20 cellular contexts compared by ENCODE assay signal in genomic region chr11:131464024-131464423, GRCh38.
DNase-seq lines count a peak whose midpoint lies in the region; ATAC-seq and TF ChIP-seq lines count a peak whose summit lies in the region.
"Had no signal": no experiment of that assay in that cellular context is flagged by ENCODE, and none has a peak within 500 bp of the region (broad histone marks: within the 10 kb centered on the region; RNA-seq: fewer than 3 reads in every experiment).

No MANE protein-coding gene starts in this region.

- no peak for ATAC-seq in stimulated activated effector memory CD8-positive, alpha-beta T cell treated with anti-CD3 and anti-CD28 coated beads, Interleukin-12 subunit alpha, Interleukin-12 subunit beta, amount 100 ng/mL, for 72 hours
- ATAC-seq in HG02973 (IDR thresholded peaks at IDR 0.05; ENCODE audit: unreplicated experiment) = no peak
- no peak for ATAC-seq in HG03354 (IDR thresholded peaks at IDR 0.05; ENCODE audit: poor library complexity, severe bottlenecking, unreplicated experiment)
- ATAC-seq: PC-3 had no signal

- peak overlapping the region; percentile 14 for H3K4me3 Mint-ChIP-seq in endodermal cell
- no peak overlapping the region for H3K4me3 Mint-ChIP-seq in stimulated activated effector memory CD8-positive, alpha-beta T cell treated with anti-CD3 and anti-CD28 coated beads, Interleukin-12 subunit alpha, Interleukin-12 subunit beta, amount 100 ng/mL, for 72 hours
- H3K4me3 Mint-ChIP-seq: CD4-positive, CD25-positive, alpha-beta regulatory T cell; GM23338 had no signal

- no peak overlapping the region for H4K8ac ChIP-seq in mesendoderm (ENCODE audit: low read depth, low read length)

- H4K5ac ChIP-seq in mesendoderm (ENCODE audit: low read length) = no peak overlapping the region

- H2BK15ac ChIP-seq in mesendoderm (replicated peaks; ENCODE audit: low read depth) = peak overlapping the region; percentile 20

- H3K79me1 ChIP-seq in mesendoderm (ENCODE audit: low read length) = no peaks in the 10 kb centered on the region

- no peaks in the 10 kb centered on the region for H3K9me3 ChIP-seq in endodermal cell (ENCODE audit: control insufficient read depth, low read length)

- no peaks in the 10 kb centered on the region for H3K27me3 ChIP-seq in endodermal cell (ENCODE audit: control insufficient read depth, insufficient read depth, low read length, poor library complexity, severe bottlenecking)
- H3K27me3 ChIP-seq in mesendoderm (ENCODE audit: insufficient read depth, low read length, poor library complexity) = no peaks in the 10 kb centered on the region

- H3K79me2 ChIP-seq in mesendoderm (ENCODE audit: control insufficient read depth, insufficient read depth, low read length) = no peaks in the 10 kb centered on the region

- H3K36me3 ChIP-seq in endodermal cell (ENCODE audit: control insufficient read depth, insufficient read depth, low read length) (no peaks in the 10 kb centered on the region), mesendoderm (ENCODE audit: control insufficient read depth, insufficient read depth, low read length) (no peaks in the 10 kb centered on the region)

- H3K9ac ChIP-seq in endodermal cell (ENCODE audit: extremely low read depth, low read length, poor library complexity, severe bottlenecking) (no peak overlapping the region), mesendoderm (ENCODE audit: low read length) (peak overlapping the region; percentile 32)

- no peaks in the 10 kb centered on the region for H3K9me3 Mint-ChIP-seq in endodermal cell
- H3K9me3 Mint-ChIP-seq in stimulated activated effector memory CD8-positive, alpha-beta T cell treated with anti-CD3 and anti-CD28 coated beads, Interleukin-12 subunit alpha, Interleukin-12 subunit beta, amount 100 ng/mL, for 72 hours = peaks cover 5% of the 10 kb centered on the region
- H3K9me3 Mint-ChIP-seq: GM23338 had no signal

- H3K4me1 Mint-ChIP-seq in endodermal cell = peaks cover 44% of the 10 kb centered on the region
- no peaks in the 10 kb centered on the region for H3K4me1 Mint-ChIP-seq in stimulated activated effector memory CD8-positive, alpha-beta T cell treated with anti-CD3 and anti-CD28 coated beads, Interleukin-12 subunit alpha, Interleukin-12 subunit beta, amount 100 ng/mL, for 72 hours
- H3K4me1 Mint-ChIP-seq: CD4-positive, CD25-positive, alpha-beta regulatory T cell had no signal

- H3K4me3 ChIP-seq in endodermal cell (ENCODE audit: low read length) (no peak overlapping the region), mesendoderm (ENCODE audit: low read length) (no peak overlapping the region)
- H3K4me3 ChIP-seq: GM23338 had no signal

- H3K4ac ChIP-seq in mesendoderm (ENCODE audit: low read depth, low read length) = peak overlapping the region; percentile 63

- no peak overlapping the region for H2AK5ac ChIP-seq in mesendoderm (ENCODE audit: low read length)

- H3K36me3 Mint-ChIP-seq in endodermal cell (ENCODE audit: low read depth) = no peaks in the 10 kb centered on the region
- no peaks in the 10 kb centered on the region for H3K36me3 Mint-ChIP-seq in stimulated activated effector memory CD8-positive, alpha-beta T cell treated with anti-CD3 and anti-CD28 coated beads, Interleukin-12 subunit alpha, Interleukin-12 subunit beta, amount 100 ng/mL, for 72 hours
- H3K36me3 Mint-ChIP-seq: CD4-positive, CD25-positive, alpha-beta regulatory T cell had no signal

- H3K4me2 ChIP-seq in mesendoderm (ENCODE audit: low read length) = no peak overlapping the region
- H3K4me2 ChIP-seq: GM23338 had no signal

- H2BK5ac ChIP-seq in mesendoderm (ENCODE audit: low read length) = peak overlapping the region; percentile 88

- H3K18ac ChIP-seq in mesendoderm (ENCODE audit: low read length) = peak overlapping the region; percentile 71

- peak overlapping the region; percentile 75 for H3K56ac ChIP-seq in mesendoderm (ENCODE audit: low read length)

- H3K23ac ChIP-seq in mesendoderm (ENCODE audit: low read length) = no peak overlapping the region

- peak overlapping the region; percentile 74 for H3K27ac Mint-ChIP-seq in endodermal cell
- peak overlapping the region; percentile 10 for H3K27ac Mint-ChIP-seq in stimulated activated effector memory CD8-positive, alpha-beta T cell treated with anti-CD3 and anti-CD28 coated beads, Interleukin-12 subunit alpha, Interleukin-12 subunit beta, amount 100 ng/mL, for 72 hours
- H3K27ac Mint-ChIP-seq: GM23338 had no signal

- H3K4me1 ChIP-seq in endodermal cell (ENCODE audit: control insufficient read depth, insufficient read depth, low read length) = peaks cover 4% of the 10 kb centered on the region
- peaks cover 22% of the 10 kb centered on the region for H3K4me1 ChIP-seq in mesendoderm (ENCODE audit: control insufficient read depth, low read depth, low read length)

- DNase-seq in NCI-H82 (lab: John Stamatoyannopoulos, UW) (peak; percentile 80), endodermal cell (peak; percentile 65), mesendoderm (peak; percentile 85), T-helper 9 cell (no peak)
- DNase-seq in stimulated activated effector memory CD8-positive, alpha-beta T cell treated with anti-CD3 and anti-CD28 coated beads, Interleukin-12 subunit alpha, Interleukin-12 subunit beta, amount 100 ng/mL, for 72 hours (ENCODE audit: low spot score in 2 of 2) = no peak
- DNase-seq: CD4-positive, CD25-positive, alpha-beta regulatory T cell; DMS153; Karpas-422; MV-4-11; NCI-H1105 treated with DMSO at 0.1 percent for 48 hours; NCI-H1694 treated with DMSO at 0.1 percent for 48 hours; NCI-H2081 treated with DMSO at 0.1 percent for 48 hours; NCI-H2227 treated with DMSO at 0.1 percent for 48 hours; NCI-H510A; PC-3; RPMI8226; SHP77 had no signal

- H3K27me3 Mint-ChIP-seq in endodermal cell (ENCODE audit: insufficient read depth) = no peaks in the 10 kb centered on the region

- TF ChIP-seq CTCF in endodermal cell (conservative IDR thresholded peaks at IDR 0.05) = no peak

- 83 to 87% methylated on average over 3 to 11 of the region's 11 CpGs for WGBS in endodermal cell (ENCODE audit: insufficient coverage in 1 of 2, insufficient read length in 1 of 2), 2 experiments
- WGBS in mesendoderm (ENCODE audit: extremely low coverage, insufficient coverage, low lambda C conversion rate) = no CpG with 5 or more reads among the region's 11 CpGs

- H2BK120ac ChIP-seq in mesendoderm (ENCODE audit: low read depth, low read length) = no peak overlapping the region

- H3K27ac ChIP-seq in endodermal cell (ENCODE audit: low read depth, low read length) (peak overlapping the region; percentile 58), mesendoderm (ENCODE audit: low read depth, low read length) (peak overlapping the region; percentile 71)

Comparison
In these comparisons a context has a peak if more than half of its experiments do, and no peak if none do; other contexts are left out.
1. DNase-seq: peak in NCI-H82 (single experiment), endodermal cell (single experiment) and mesendoderm (single experiment); none in stimulated activated effector memory CD8-positive, alpha-beta T cell treated with anti-CD3 and anti-CD28 coated beads, Interleukin-12 subunit alpha, Interleukin-12 subunit beta, amount 100 ng/mL, for 72 hours (0 of 2) and T-helper 9 cell (single experiment).